ENCODE assay signal across 9 cellular contexts in the genomic region with DNA sequence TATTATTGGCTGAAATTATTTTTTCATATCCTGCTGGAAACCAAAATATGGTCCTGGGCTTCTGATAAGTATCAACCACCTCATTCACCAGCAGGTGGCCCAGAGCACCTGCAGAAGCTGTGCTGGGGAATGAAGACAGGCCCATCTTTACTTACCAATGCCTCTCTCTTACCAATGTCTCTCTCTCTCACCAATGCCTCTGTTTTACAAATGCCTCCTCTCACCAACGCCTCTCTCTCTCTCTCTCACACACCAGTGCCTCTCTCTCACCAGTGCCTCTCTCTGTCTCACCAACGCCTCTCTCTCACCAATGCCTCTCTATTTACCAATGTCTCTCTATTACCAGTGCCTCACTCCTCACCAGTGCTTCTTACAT. TPM values are rescaled to one million over a fixed set of nuclear protein-coding genes. Genes with fewer than 3 reads are reported as not detected.
DNase-seq lines count a peak whose midpoint lies in the region; ATAC-seq and TF ChIP-seq lines count a peak whose summit lies in the region.
"Had no signal": no experiment of that assay in that cellular context is flagged by ENCODE, and none has a peak within 500 bp of the region (broad histone marks: within the 10 kb centered on the region; RNA-seq: fewer than 3 reads in every experiment).

No MANE protein-coding gene starts in this region.

- peak overlapping the region; percentile 92 for H3K27ac Mint-ChIP-seq in activated naive CD8-positive, alpha-beta T cell treated with anti-CD3 and anti-CD28 coated beads, Interleukin-2, amount 10 ng/mL, durations not matched to agents 7 days and 5 days
- no peak overlapping the region for H3K27ac Mint-ChIP-seq in stimulated activated memory B cell treated with anti-CD40 and anti-IgM and Interleukin-4, amounts not matched to agents 10 μg/mL and 1 μg/mL and 100 μg/mL, for 72 hours
- H3K27ac Mint-ChIP-seq: dendritic cell treated with granulocyte-macrophage colony-stimulating factor and Interleukin-4, amounts not matched to agents 40 ng/mL and 50 ng/mL, for 4 days had no signal

- intact Hi-C loops in OCI-LY7 (cut with micrococcal nuclease; ENCODE audit: unreplicated experiment) = loop anchor here (5.0 kb wide), 1 partner anchor 94 kb away; no protein-coding TSS in a partner anchor

- no peaks in the 10 kb centered on the region for H3K9me2 ChIP-seq in OCI-LY7 (ENCODE audit: insufficient read depth, low read length)

- no peaks in the 10 kb centered on the region for H3K9me3 ChIP-seq in OCI-LY7 (ENCODE audit: low read length)

- POLR2A ChIA-PET in OCI-LY7 (lab: Charles Lee) = no interaction called here
- POLR2A ChIA-PET in activated naive CD8-positive, alpha-beta T cell treated with anti-CD3 and anti-CD28 coated beads, Interleukin-2, amount 10 ng/mL, durations not matched to agents 7 days and 5 days (lab: Charles Lee) = interaction anchor here (0.8 to 8.0 kb wide), 8 partner anchors 21 to 136 kb away, joined by 3 to 358 read pairs (median 8); a partner anchor contains a TSS

- H3K79me2 ChIP-seq in OCI-LY7 (ENCODE audit: insufficient read depth, low read depth, low read length) = no peaks in the 10 kb centered on the region

- CTCF ChIA-PET in OCI-LY7 (lab: Charles Lee; ENCODE audit: unreplicated experiment) = interaction anchor here (1.2 kb wide), 1 partner anchor 55 kb away, joined by 3 read pairs; no protein-coding TSS in a partner anchor

- H3K4me3 ChIP-seq in OCI-LY7 (ENCODE audit: low read depth, low read length, poor library complexity, severe bottlenecking) = no peak overlapping the region

- TF ChIP-seq CTCF in OCI-LY7 (conservative IDR thresholded peaks at IDR 0.05; ENCODE audit: low read length) = peak; percentile 62

- no peaks in the 10 kb centered on the region for H3K9me3 Mint-ChIP-seq in activated naive CD8-positive, alpha-beta T cell treated with anti-CD3 and anti-CD28 coated beads, Interleukin-2, amount 10 ng/mL, durations not matched to agents 7 days and 5 days
- no peaks in the 10 kb centered on the region for H3K9me3 Mint-ChIP-seq in stimulated activated memory B cell treated with anti-CD40 and anti-IgM and Interleukin-4, amounts not matched to agents 10 μg/mL and 1 μg/mL and 100 μg/mL, for 72 hours
- H3K9me3 Mint-ChIP-seq: dendritic cell treated with granulocyte-macrophage colony-stimulating factor and Interleukin-4, amounts not matched to agents 40 ng/mL and 50 ng/mL, for 4 days had no signal

- H3K4me2 ChIP-seq in OCI-LY7 (ENCODE audit: low read length) = no peak overlapping the region

- H2AFZ ChIP-seq in OCI-LY7 (ENCODE audit: low read length) = no peak overlapping the region

- ATAC-seq in GM21390 (IDR thresholded peaks at IDR 0.05; ENCODE audit: unreplicated experiment) (peak; percentile 37), GM19023 (IDR thresholded peaks at IDR 0.05; ENCODE audit: unreplicated experiment) (no peak)
- ATAC-seq in activated naive CD8-positive, alpha-beta T cell treated with anti-CD3 and anti-CD28 coated beads, Interleukin-2, amount 10 ng/mL, durations not matched to agents 7 days and 5 days (ENCODE audit: low read depth) = peak; percentile 59
- ATAC-seq in stimulated activated memory B cell treated with anti-CD40 and anti-IgM and Interleukin-4, amounts not matched to agents 10 μg/mL and 1 μg/mL and 100 μg/mL, for 72 hours = peak; percentile 57

- no peaks in the 10 kb centered on the region for H3K4me1 ChIP-seq in OCI-LY7 (ENCODE audit: insufficient read depth, low read length, poor library complexity, severe bottlenecking)

- no peak for TF ChIP-seq POLR2A in erythroblast (IDR thresholded peaks at IDR 0.05; ENCODE audit: low read length)

- H3K4me3 Mint-ChIP-seq in activated naive CD8-positive, alpha-beta T cell treated with anti-CD3 and anti-CD28 coated beads, Interleukin-2, amount 10 ng/mL, durations not matched to agents 7 days and 5 days = peak overlapping the region; percentile 81
- H3K4me3 Mint-ChIP-seq in stimulated activated memory B cell treated with anti-CD40 and anti-IgM and Interleukin-4, amounts not matched to agents 10 μg/mL and 1 μg/mL and 100 μg/mL, for 72 hours = no peak overlapping the region
- H3K4me3 Mint-ChIP-seq: dendritic cell treated with granulocyte-macrophage colony-stimulating factor and Interleukin-4, amounts not matched to agents 40 ng/mL and 50 ng/mL, for 4 days had no signal

- BruUV-seq in OCI-LY7 (replicated peaks; lab: Mats Ljungman, UMichigan) = no TSS peak

- no peaks in the 10 kb centered on the region for H4K20me1 ChIP-seq in OCI-LY7 (ENCODE audit: insufficient read depth, low read length)

- peaks cover 2% of the 10 kb centered on the region for H3K27me3 Mint-ChIP-seq in activated naive CD8-positive, alpha-beta T cell treated with anti-CD3 and anti-CD28 coated beads, Interleukin-2, amount 10 ng/mL, durations not matched to agents 7 days and 5 days
- H3K27me3 Mint-ChIP-seq in stimulated activated memory B cell treated with anti-CD40 and anti-IgM and Interleukin-4, amounts not matched to agents 10 μg/mL and 1 μg/mL and 100 μg/mL, for 72 hours = peaks cover 77% of the 10 kb centered on the region

- peaks cover 37% of the 10 kb centered on the region for H3K4me1 Mint-ChIP-seq in activated naive CD8-positive, alpha-beta T cell treated with anti-CD3 and anti-CD28 coated beads, Interleukin-2, amount 10 ng/mL, durations not matched to agents 7 days and 5 days
- H3K4me1 Mint-ChIP-seq in stimulated activated memory B cell treated with anti-CD40 and anti-IgM and Interleukin-4, amounts not matched to agents 10 μg/mL and 1 μg/mL and 100 μg/mL, for 72 hours = peaks cover 8% of the 10 kb centered on the region

- peak; percentile 93 for DNase-seq in DMS53 (lab: John Stamatoyannopoulos, UW)
- DNase-seq in OCI-LY7 (ENCODE audit: low spot score) = peak; percentile 30
- DNase-seq in activated naive CD8-positive, alpha-beta T cell treated with anti-CD3 and anti-CD28 coated beads, Interleukin-2, amount 10 ng/mL, durations not matched to agents 7 days and 5 days = peak; percentile 51
- no peak for DNase-seq in erythroblast (lab: John Stamatoyannopoulos, UW)
- no peak for DNase-seq in hepatic stellate cell (ENCODE audit: low spot score)

- H3K36me3 ChIP-seq in OCI-LY7 (ENCODE audit: insufficient read depth, low read length) = no peaks in the 10 kb centered on the region

- H3K36me3 Mint-ChIP-seq in activated naive CD8-positive, alpha-beta T cell treated with anti-CD3 and anti-CD28 coated beads, Interleukin-2, amount 10 ng/mL, durations not matched to agents 7 days and 5 days = peaks cover 13% of the 10 kb centered on the region
- H3K36me3 Mint-ChIP-seq in stimulated activated memory B cell treated with anti-CD40 and anti-IgM and Interleukin-4, amounts not matched to agents 10 μg/mL and 1 μg/mL and 100 μg/mL, for 72 hours = no peaks in the 10 kb centered on the region

- H3K27ac ChIP-seq in OCI-LY7 (ENCODE audit: low read depth, low read length, poor library complexity, severe bottlenecking) = no peak overlapping the region

RNA-seq across cellular contexts. Expression of a gene that starts 2.3 kb away (rescaled TPM):
- not detected in 2 replicates for total RNA-seq in OCI-LY7 (2014; rRNA removed; shearing (Covaris generic))
- not detected in 2 replicates for total RNA-seq in OCI-LY7 (2022)
- 100 to 1,000 TPM; 174 to 184 TPM for total RNA-seq in activated naive CD8-positive, alpha-beta T cell treated with anti-CD3 and anti-CD28 coated beads, Interleukin-2, amount 10 ng/mL, durations not matched to agents 7 days and 5 days

Comparison
In these comparisons a context has a peak if more than half of its experiments do, and no peak if none do; other contexts are left out.
1. DNase-seq: peak in DMS53 (single experiment), OCI-LY7 (single experiment) and activated naive CD8-positive, alpha-beta T cell treated with anti-CD3 and anti-CD28 coated beads, Interleukin-2, amount 10 ng/mL, durations not matched to agents 7 days and 5 days (single experiment); none in erythroblast (0 of 2) and hepatic stellate cell (single experiment).
2. RNA of a gene that starts 2.3 kb away (total RNA-seq): 174 to 184 TPM in activated naive CD8-positive, alpha-beta T cell treated with anti-CD3 and anti-CD28 coated beads, Interleukin-2, amount 10 ng/mL, durations not matched to agents 7 days and 5 days; not detected in OCI-LY7; every median in the first group is over 100 times any median in the second.